Comparison of ENCODE assay signal across 8 cellular contexts in the genomic region with DNA sequence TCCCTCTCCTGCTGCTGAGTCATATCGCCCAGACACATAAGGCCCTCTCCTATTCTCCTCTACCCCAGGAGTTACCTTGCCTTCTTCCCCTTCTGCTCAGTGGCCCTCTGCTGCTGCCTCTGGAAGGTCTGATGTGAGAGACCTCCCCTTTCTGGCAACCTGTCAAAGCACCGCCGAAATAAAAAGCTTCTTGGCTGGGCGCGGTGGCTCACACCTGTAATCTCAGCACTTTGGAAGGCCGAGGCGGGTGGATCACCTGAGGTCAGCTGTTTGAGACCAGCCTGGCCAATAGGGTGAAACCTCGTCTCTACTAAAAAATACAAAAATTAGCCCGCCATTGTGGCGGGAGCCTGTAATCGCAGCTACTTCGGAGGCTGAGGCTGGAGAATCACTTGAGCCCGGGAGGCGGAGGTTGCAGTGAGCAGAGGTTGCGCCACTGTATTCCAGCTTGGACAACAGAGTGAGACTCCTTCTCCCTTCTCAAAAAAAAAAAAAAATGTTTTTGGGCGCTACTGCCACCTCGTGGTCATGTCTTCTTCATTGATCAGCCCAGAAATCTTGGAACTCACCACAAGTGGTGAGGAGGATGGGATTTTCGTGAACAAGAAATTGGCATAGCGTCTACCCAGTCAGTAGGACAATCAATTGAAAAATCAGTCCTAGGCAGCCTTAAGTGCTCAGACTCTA. TPM values are rescaled to one million over a fixed set of nuclear protein-coding genes. Genes with fewer than 3 reads are reported as not detected.
DNase-seq lines count a peak whose midpoint lies in the region; ATAC-seq and TF ChIP-seq lines count a peak whose summit lies in the region.

No MANE protein-coding gene starts in this region.

- H3K9me3 ChIP-seq in adrenal gland (replicated peaks in 1 of 3) = no peaks in the 10 kb centered on the region

- no peaks in the 10 kb centered on the region for H3K36me3 ChIP-seq in adrenal gland (replicated peaks in 1 of 2)
- no peaks in the 10 kb centered on the region for H3K36me3 ChIP-seq in H7 (replicated peaks; ENCODE audit: control insufficient read depth, insufficient read depth, low read length)

- ATAC-seq in left lobe of liver = peak; percentile 87

- intact Hi-C loops in adrenal gland (cut with DNase I) = no loop called here

- peak; percentile 27 to 55 (median 40) for TF ChIP-seq CTCF in adrenal gland (IDR thresholded peaks at IDR 0.05)

- TF ChIP-seq POLR2A in adrenal gland (IDR thresholded peaks at IDR 0.05) = no peak

- H3K27ac ChIP-seq in adrenal gland = no peak overlapping the region

- no peak overlapping the region for H3K4me3 ChIP-seq in adrenal gland
- no peak overlapping the region for H3K4me3 ChIP-seq in H7 (ENCODE audit: insufficient read depth, low read depth, low read length)

- 40 to 46% (median 43%) methylated on average over 16 to 19 of the region's 19 CpGs for WGBS in adrenal gland, 4 donors

- no peaks in the 10 kb centered on the region for H3K4me1 ChIP-seq in adrenal gland (replicated peaks in 1 of 2)

- peak; percentile 3 for DNase-seq in stimulated activated CD4-positive, alpha-beta T cell treated with anti-CD3 and anti-CD28 coated beads, Interleukin-4, amount 100 ng/mL, for 1 hour
- no peak for DNase-seq in stimulated activated CD4-positive, alpha-beta T cell treated with anti-CD3 and anti-CD28 coated beads, Interleukin-2, amount 100 ng/mL, for 48 hours
- DNase-seq in LoVo (ENCODE audit: low spot score) = peak; percentile 1
- DNase-seq in adrenal gland = peak in 5 of 7 donors; percentile 18 to 51 (median 37)
- no peak for DNase-seq in left lobe of liver (ENCODE audit: low spot score)
- no peak for DNase-seq in activated gamma-delta T cell treated with Interleukin-2 at 50 U/mL for 16 hours
- DNase-seq in H7 = no peak
- DNase-seq in GM19240 (ENCODE audit: insufficient read length, low spot score) = no peak

- peaks cover 10% of the 10 kb centered on the region for H3K27me3 ChIP-seq in adrenal gland
- no peaks in the 10 kb centered on the region for H3K27me3 ChIP-seq in H7 (ENCODE audit: control insufficient read depth, insufficient read depth, low read length)

RNA-seq across cellular contexts. Expression of gene ZXDA, which starts 8.6 kb away (rescaled TPM):
- total RNA-seq in adrenal gland = 1 to 10 TPM; 3.4 to 9.4 (median 6.2) TPM
- 1 to 10 TPM in 1 of 3 donors, under 1 TPM in 2; 0.47 to 2.1 (median 0.72) TPM for polyA plus RNA-seq in adrenal gland
- total RNA-seq in left lobe of liver = 1.4 TPM
- total RNA-seq in H7 (2014; rRNA removed; shearing (Covaris generic)) = 3.4 and 4.4 TPM in 2 replicates

Comparison
In these comparisons a context has a peak if more than half of its experiments do, and no peak if none do; other contexts are left out.
1. DNase-seq: peak in stimulated activated CD4-positive, alpha-beta T cell treated with anti-CD3 and anti-CD28 coated beads, Interleukin-4, amount 100 ng/mL, for 1 hour (single experiment), LoVo (single experiment) and adrenal gland (5 of 7); none in stimulated activated CD4-positive, alpha-beta T cell treated with anti-CD3 and anti-CD28 coated beads, Interleukin-2, amount 100 ng/mL, for 48 hours (0 of 2), left lobe of liver (single experiment), activated gamma-delta T cell treated with Interleukin-2 at 50 U/mL for 16 hours (single experiment), H7 (single experiment) and GM19240 (single experiment).